Comparison of ENCODE assay signal across 29 cellular contexts in genomic region chr15:94847325-94847724, GRCh38.
"Had no signal": no experiment of that assay in that cellular context is flagged by ENCODE, and none has a peak within 500 bp of the region (broad histone marks: within the 10 kb centered on the region; RNA-seq: fewer than 3 reads in every experiment).

No MANE protein-coding gene starts in this region.

- H3K4me3 Mint-ChIP-seq: stimulated activated effector memory CD8-positive, alpha-beta T cell treated with anti-CD3 and anti-CD28 coated beads, Interleukin-12 subunit alpha, Interleukin-12 subunit beta, amount 100 ng/mL, for 72 hours; stimulated activated memory B cell treated with anti-CD40 and anti-IgM and Interleukin-4, amounts not matched to agents 10 μg/mL and 1 μg/mL and 100 μg/mL, for 72 hours; stimulated activated naive B cell treated with anti-CD40 and anti-IgM and Interleukin-4, amounts not matched to agents 10 μg/mL and 1 μg/mL and 100 μg/mL, for 72 hours; stimulated activated naive CD8-positive, alpha-beta T cell treated with anti-CD3 and anti-CD28 coated beads, Interleukin-15, amount 100 ng/mL, for 72 hours; stimulated activated naive CD8-positive, alpha-beta T cell treated with anti-CD3 and anti-CD28 coated beads, Interleukin-15, Interleukin-2, amounts not matched to agents 100 ng/mL and 50 ng/mL, for 24 hours; type B pancreatic cell had no signal

- H3K36me3 ChIP-seq: stomach, suprapubic skin, thoracic aorta, thyroid gland, tibial artery, tibial nerve, transverse colon, upper lobe of left lung, upper lobe of right lung, uterus, vagina had no signal

- H3K27ac Mint-ChIP-seq: stimulated activated effector memory CD8-positive, alpha-beta T cell treated with anti-CD3 and anti-CD28 coated beads, Interleukin-12 subunit alpha, Interleukin-12 subunit beta, amount 100 ng/mL, for 72 hours; stimulated activated memory B cell treated with anti-CD40 and anti-IgM and Interleukin-4, amounts not matched to agents 10 μg/mL and 1 μg/mL and 100 μg/mL, for 72 hours; stimulated activated naive B cell treated with anti-CD40 and anti-IgM and Interleukin-4, amounts not matched to agents 10 μg/mL and 1 μg/mL and 100 μg/mL, for 72 hours; stimulated activated naive CD8-positive, alpha-beta T cell treated with anti-CD3 and anti-CD28 coated beads, Interleukin-15, amount 100 ng/mL, for 72 hours; stimulated activated naive CD8-positive, alpha-beta T cell treated with anti-CD3 and anti-CD28 coated beads, Interleukin-15, Interleukin-2, amounts not matched to agents 100 ng/mL and 50 ng/mL, for 24 hours; type B pancreatic cell had no signal

- FAIRE-seq: urothelium cell line had no signal

- H3K4me3 ChIP-seq: stomach, suprapubic skin, testis, thoracic aorta, thyroid gland, tibial artery, tibial nerve, transverse colon, upper lobe of left lung, upper lobe of right lung, uterus, vagina had no signal

- H3K9me3 ChIP-seq: stomach, suprapubic skin, testis, thoracic aorta, thyroid gland, tibial artery, transverse colon, upper lobe of left lung, upper lobe of right lung, uterus, vagina had no signal

- DNase-seq: stimulated activated CD4-positive, alpha-beta T cell treated with anti-CD3 and anti-CD28 coated beads, Interleukin-2, amount 100 ng/mL, for 24 hours; stimulated activated CD4-positive, alpha-beta T cell treated with anti-CD3 and anti-CD28 coated beads, Interleukin-2, amount 100 ng/mL, for 48 hours; stimulated activated CD4-positive, alpha-beta T cell treated with anti-CD3 and anti-CD28 coated beads, Interleukin-4, amount 100 ng/mL, for 1 hour; stimulated activated CD4-positive, alpha-beta T cell treated with anti-CD3 and anti-CD28 coated beads, Interleukin-4, amount 100 ng/mL, for 24 hours; stimulated activated CD4-positive, alpha-beta T cell treated with anti-CD3 and anti-CD28 coated beads, Interleukin-4, amount 100 ng/mL, for 4 hours; stimulated activated CD8-positive, alpha-beta memory T cell treated with anti-CD3 and anti-CD28 coated beads, Interleukin-4, amount 100 ng/mL, for 48 hours; stimulated activated naive B cell treated with anti-CD40 and anti-IgM and Interleukin-4, amounts not matched to agents 10 μg/mL and 1 μg/mL and 100 μg/mL, for 72 hours; stimulated activated naive CD4-positive, alpha-beta T cell; stimulated activated naive CD4-positive, alpha-beta T cell treated with Interleukin-2 at 50 U/mL for 16 hours; stimulated activated naive CD8-positive, alpha-beta T cell treated with anti-CD3 and anti-CD28 coated beads, Interleukin-15, amount 100 ng/mL, for 72 hours; stimulated activated naive CD8-positive, alpha-beta T cell treated with anti-CD3 and anti-CD28 coated beads, Interleukin-15, Interleukin-2, amounts not matched to agents 100 U/mL and 50 U/mL, for 24 hours; stomach; substantia nigra; testis; thyroid gland; tibial artery; transverse colon; upper lobe of left lung; upper lobe of right lung; uterus had no signal

- H3K36me3 Mint-ChIP-seq: stimulated activated effector memory CD8-positive, alpha-beta T cell treated with anti-CD3 and anti-CD28 coated beads, Interleukin-12 subunit alpha, Interleukin-12 subunit beta, amount 100 ng/mL, for 72 hours; stimulated activated memory B cell treated with anti-CD40 and anti-IgM and Interleukin-4, amounts not matched to agents 10 μg/mL and 1 μg/mL and 100 μg/mL, for 72 hours; stimulated activated naive B cell treated with anti-CD40 and anti-IgM and Interleukin-4, amounts not matched to agents 10 μg/mL and 1 μg/mL and 100 μg/mL, for 72 hours; type B pancreatic cell had no signal

- H3K27me3 ChIP-seq: testis, thyroid gland, tibial artery, tibial nerve, transverse colon, upper lobe of left lung, upper lobe of right lung, uterus, vagina had no signal

- H3K4me1 Mint-ChIP-seq: stimulated activated effector memory CD8-positive, alpha-beta T cell treated with anti-CD3 and anti-CD28 coated beads, Interleukin-12 subunit alpha, Interleukin-12 subunit beta, amount 100 ng/mL, for 72 hours; stimulated activated memory B cell treated with anti-CD40 and anti-IgM and Interleukin-4, amounts not matched to agents 10 μg/mL and 1 μg/mL and 100 μg/mL, for 72 hours; stimulated activated naive CD8-positive, alpha-beta T cell treated with anti-CD3 and anti-CD28 coated beads, Interleukin-15, amount 100 ng/mL, for 72 hours had no signal

- H3K4me1 ChIP-seq: testis, thyroid gland, upper lobe of right lung, uterus, vagina had no signal

- ATAC-seq: stimulated activated effector memory CD8-positive, alpha-beta T cell treated with anti-CD3 and anti-CD28 coated beads, Interleukin-12 subunit alpha, Interleukin-12 subunit beta, amount 100 ng/mL, for 72 hours; stimulated activated memory B cell treated with anti-CD40 and anti-IgM and Interleukin-4, amounts not matched to agents 10 μg/mL and 1 μg/mL and 100 μg/mL, for 72 hours; stimulated activated naive B cell treated with anti-CD40 and anti-IgM and Interleukin-4, amounts not matched to agents 10 μg/mL and 1 μg/mL and 100 μg/mL, for 72 hours; stimulated activated naive CD8-positive, alpha-beta T cell treated with anti-CD3 and anti-CD28 coated beads, Interleukin-15, amount 100 ng/mL, for 72 hours; stimulated activated naive CD8-positive, alpha-beta T cell treated with anti-CD3 and anti-CD28 coated beads, Interleukin-15, Interleukin-2, amounts not matched to agents 100 U/mL and 50 U/mL, for 24 hours; upper lobe of right lung had no signal

- H3K27ac ChIP-seq: stomach, suprapubic skin, testis, thoracic aorta, thyroid gland, tibial artery, tibial nerve, transverse colon, upper lobe of left lung, upper lobe of right lung, uterus, vagina had no signal
